ENCODE assay signal across 21 cellular contexts in genomic region chr3:50003766-50004278, GRCh38.
DNase-seq lines count a peak whose midpoint lies in the region; ATAC-seq and TF ChIP-seq lines count a peak whose summit lies in the region.
"Had no signal": no experiment of that assay in that cellular context is flagged by ENCODE, and none has a peak within 500 bp of the region (broad histone marks: within the 10 kb centered on the region; RNA-seq: fewer than 3 reads in every experiment).

No MANE protein-coding gene starts in this region.

- CTCF ChIA-PET in A673 (lab: Charles Lee) (no interaction called here), WTC11 (lab: Charles Lee) (no interaction called here)

- DNase-seq in A673 (ENCODE audit: low spot score) (peak; percentile 13), GM23338 (ENCODE audit: low spot score) (no peak), WTC11 (ENCODE audit: low spot score) (no peak), iris pigment epithelial cell (ENCODE audit: low read depth) (peak; percentile 13), H7 (no peak), Karpas-422 (no peak)
- DNase-seq: 8988T; EL; GOT3; Kasumi-1; NCI-H1105; NCI-H1694; NCI-H2107; NCI-H226; NCI-H524 treated with DMSO at 0.1 percent for 48 hours; NK-92 treated with Interleukin-12 subunit alpha and Interleukin-12 subunit beta, amount 100 ng/mL, for 24 hours; SHP77; SK-N-SH had no signal

- H3K4me3 Mint-ChIP-seq in GM23338 (no peak overlapping the region), WTC11 (no peak overlapping the region)

- POLR2A ChIA-PET in A673 (lab: Charles Lee; ENCODE audit: low non-redundant PET): no interaction called here
- POLR2A ChIA-PET in WTC11 (lab: Charles Lee): no interaction called here

- H3K27me3 ChIP-seq in A673 (replicated peaks; ENCODE audit: insufficient read depth, low read depth, low read length, poor library complexity) (no peaks in the 10 kb centered on the region), GM23338 (ENCODE audit: insufficient read depth) (no peaks in the 10 kb centered on the region), H7 (ENCODE audit: control insufficient read depth, insufficient read depth, low read length) (no peaks in the 10 kb centered on the region), Karpas-422 (ENCODE audit: low read length) (no peaks in the 10 kb centered on the region)
- H3K27me3 ChIP-seq: BLaER1 treated with 17β-estradiol and CSF1 and Interleukin-3, amounts not matched to agents 10 nM and 100 nM had no signal

- TF ChIP-seq CTCF in A673 (conservative IDR thresholded peaks at IDR 0.05; ENCODE audit: low read depth, low read length) (no peak), GM23338 (conservative IDR thresholded peaks at IDR 0.05; ENCODE audit: low read depth in 2 of 2) (no peak), WTC11 (IDR thresholded peaks at IDR 0.05) (no peak)

- no peak overlapping the region for H3K27ac Mint-ChIP-seq in GM23338
- H3K27ac Mint-ChIP-seq in WTC11: no peak overlapping the region

- H3K4me2 ChIP-seq in GM23338: no peak overlapping the region
- no peak overlapping the region for H3K4me2 ChIP-seq in Karpas-422 (ENCODE audit: low read depth, low read length, poor library complexity, severe bottlenecking)
- H3K4me2 ChIP-seq: BLaER1 treated with 17β-estradiol and CSF1 and Interleukin-3, amounts not matched to agents 10 nM and 100 nM; SK-N-SH had no signal

- H3K9me2 ChIP-seq in GM23338 (ENCODE audit: insufficient read depth): no peaks in the 10 kb centered on the region
- H3K9me2 ChIP-seq in Karpas-422 (replicated peaks; ENCODE audit: insufficient read depth, low read length): no peaks in the 10 kb centered on the region
- H3K9me2 ChIP-seq: SK-N-SH had no signal

- H4K20me1 ChIP-seq in GM23338 (replicated peaks; ENCODE audit: insufficient read depth) (peaks cover 7% of the 10 kb centered on the region), Karpas-422 (ENCODE audit: insufficient read depth, low read depth, low read length) (no peaks in the 10 kb centered on the region)

- 0 out of 2 replicates have a peak, but pooled peaks cover 4% of the 10 kb centered on the region for H3F3A ChIP-seq in GM23338 (replicated peaks; ENCODE audit: low read depth)

- H2AFZ ChIP-seq in GM23338: no peak overlapping the region
- no peak overlapping the region for H2AFZ ChIP-seq in Karpas-422 (ENCODE audit: low read length)

- intact Hi-C loops in A673 (cut with micrococcal nuclease; ENCODE audit: unreplicated experiment): no loop called here

- H3K9me3 Mint-ChIP-seq in GM23338: no peaks in the 10 kb centered on the region
- H3K9me3 Mint-ChIP-seq in WTC11: no peaks in the 10 kb centered on the region

- H3K4me3 ChIP-seq in A673 (ENCODE audit: low read depth, low read length, poor library complexity, severe bottlenecking) (no peak overlapping the region), GM23338 (no peak overlapping the region), H7 (ENCODE audit: insufficient read depth, low read depth, low read length) (no peak overlapping the region), Karpas-422 (ENCODE audit: low read length) (no peak overlapping the region)
- H3K4me3 ChIP-seq: BLaER1 treated with 17β-estradiol and CSF1 and Interleukin-3, amounts not matched to agents 10 nM and 100 nM had no signal

- H3K79me2 ChIP-seq in GM23338 (replicated peaks; ENCODE audit: insufficient read depth): peaks cover 31% of the 10 kb centered on the region
- H3K79me2 ChIP-seq in Karpas-422 (ENCODE audit: low read length): peaks cover 62% of the 10 kb centered on the region

- no peaks in the 10 kb centered on the region for H3K4me1 ChIP-seq in A673 (ENCODE audit: insufficient read depth, low read length, poor library complexity, severe bottlenecking)
- no peaks in the 10 kb centered on the region for H3K4me1 ChIP-seq in GM23338 (ENCODE audit: insufficient read depth)
- no peaks in the 10 kb centered on the region for H3K4me1 ChIP-seq in Karpas-422 (ENCODE audit: low read length)
- H3K4me1 ChIP-seq: BLaER1 treated with 17β-estradiol and CSF1 and Interleukin-3, amounts not matched to agents 10 nM and 100 nM had no signal

- H3K9ac ChIP-seq in Karpas-422 (ENCODE audit: low read length): no peak overlapping the region
- H3K9ac ChIP-seq: BLaER1 treated with 17β-estradiol and CSF1 and Interleukin-3, amounts not matched to agents 10 nM and 100 nM; SK-N-SH had no signal

- H3K36me3 Mint-ChIP-seq in GM23338 (ENCODE audit: low read depth) (peaks cover 45% of the 10 kb centered on the region), WTC11 (peaks cover 42% of the 10 kb centered on the region)

- H3K27ac ChIP-seq in A673 (ENCODE audit: low read depth, low read length, poor library complexity, severe bottlenecking) (no peak overlapping the region), GM23338 (ENCODE audit: low read depth) (peak overlapping the region; percentile 33; the same call in 1 of the 2 replicates), Karpas-422 (ENCODE audit: low read length) (no peak overlapping the region)
- H3K27ac ChIP-seq: BLaER1 treated with 17β-estradiol and CSF1 and Interleukin-3, amounts not matched to agents 10 nM and 100 nM had no signal

- H3K27me3 Mint-ChIP-seq in GM23338 (ENCODE audit: insufficient read depth, low read depth, poor library complexity) (peaks cover 8% of the 10 kb centered on the region), WTC11 (ENCODE audit: low read depth) (no peaks in the 10 kb centered on the region)

- peak; percentile 62 for ATAC-seq in GM23338
- ATAC-seq in WTC11: peak; percentile 50
- ATAC-seq in HG03342 (IDR thresholded peaks at IDR 0.05; ENCODE audit: unreplicated experiment): no peak
- ATAC-seq in GM18873 (IDR thresholded peaks at IDR 0.05; ENCODE audit: low FRiP score, unreplicated experiment): no peak

- H3K9me3 ChIP-seq in A673 (ENCODE audit: low read depth, low read length, poor library complexity, severe bottlenecking) (no peaks in the 10 kb centered on the region), Karpas-422 (ENCODE audit: low read length) (no peaks in the 10 kb centered on the region)
- H3K9me3 ChIP-seq: BLaER1 treated with 17β-estradiol and CSF1 and Interleukin-3, amounts not matched to agents 10 nM and 100 nM; SK-N-SH had no signal

- H3K36me3 ChIP-seq in A673 (ENCODE audit: insufficient read depth, low read length, poor library complexity, severe bottlenecking) (no peaks in the 10 kb centered on the region), GM23338 (ENCODE audit: insufficient read depth) (no peaks in the 10 kb centered on the region), H7 (replicated peaks; ENCODE audit: control insufficient read depth, insufficient read depth, low read length) (no peaks in the 10 kb centered on the region), Karpas-422 (ENCODE audit: insufficient read depth, low read length) (peaks cover 29% of the 10 kb centered on the region)

- no TSS peak for BruUV-seq in A673 (replicated peaks; lab: Mats Ljungman, UMichigan)

- H3K4me1 Mint-ChIP-seq in GM23338 (peaks cover 9% of the 10 kb centered on the region; the same call in 2 of the 3 replicates), WTC11 (peaks cover 12% of the 10 kb centered on the region)

TF ChIP-seq in GM23338, 12 proteins besides CTCF, POLR2A, EP300 and RAD21 (continues in another document):
- TF ChIP-seq STAT1 (IDR thresholded peaks at IDR 0.05; ENCODE audit: unreplicated experiment): no peak
- TF ChIP-seq ZNF331 (CRISPR knock-in tag; IDR thresholded peaks at IDR 0.05; ENCODE audit: low read depth): no peak
- TF ChIP-seq ZNF114 (CRISPR knock-in tag; IDR thresholded peaks at IDR 0.05): no peak
- TF ChIP-seq POLR2AphosphoS5 (IDR thresholded peaks at IDR 0.05; ENCODE audit: low read depth): no peak
- TF ChIP-seq EZH2 (IDR thresholded peaks at IDR 0.05; ENCODE audit: low read depth, unreplicated experiment): no peak

TF ChIP-seq in WTC11, 78 proteins besides CTCF, POLR2A, EP300 and RAD21 (continues in another document):
- no peak for TF ChIP-seq ZNF219 (CRISPR knock-in tag; IDR thresholded peaks at IDR 0.05; ENCODE audit: borderline replicate concordance)
- no peak for TF ChIP-seq NFATC4 (CRISPR knock-in tag; IDR thresholded peaks at IDR 0.05)
- no peak for TF ChIP-seq CREM (CRISPR knock-in tag; IDR thresholded peaks at IDR 0.05)
- TF ChIP-seq ZBTB21 (CRISPR knock-in tag; IDR thresholded peaks at IDR 0.05; ENCODE audit: borderline replicate concordance): no peak
- no peak for TF ChIP-seq IRF2 (CRISPR knock-in tag; IDR thresholded peaks at IDR 0.05; ENCODE audit: borderline replicate concordance, low read depth)
- TF ChIP-seq ZNF232 (CRISPR knock-in tag; IDR thresholded peaks at IDR 0.05): no peak
- no peak for TF ChIP-seq MAX (CRISPR knock-in tag; IDR thresholded peaks at IDR 0.05)
- no peak for TF ChIP-seq IRF1 (CRISPR knock-in tag; IDR thresholded peaks at IDR 0.05)
- no peak for TF ChIP-seq ZNF671 (CRISPR knock-in tag; IDR thresholded peaks at IDR 0.05)
- TF ChIP-seq TCF7 (CRISPR knock-in tag; IDR thresholded peaks at IDR 0.05; ENCODE audit: low read depth): no peak

Comparison
In these comparisons a context has a peak if more than half of its experiments do, and no peak if none do; other contexts are left out.
1. DNase-seq: peak in A673 (single experiment) and iris pigment epithelial cell (single experiment); none in GM23338 (single experiment), WTC11 (single experiment), H7 (single experiment) and Karpas-422 (single experiment).
2. ATAC-seq: peak in GM23338 (single experiment) and WTC11 (single experiment); none in HG03342 (single experiment) and GM18873 (single experiment).